In genomic region chrX:132634521-132634920, GRCh38 we compare ENCODE assay signal across 30 cellular contexts.
"Had no signal": no experiment of that assay in that cellular context is flagged by ENCODE, and none has a peak within 500 bp of the region (broad histone marks: within the 10 kb centered on the region; RNA-seq: fewer than 3 reads in every experiment).

No MANE protein-coding gene starts in this region.

- ATAC-seq: activated naive CD4-positive, alpha-beta T cell treated with anti-CD3 and anti-CD28 coated beads, Interleukin-2, amount 50 U/mL, for 72 hours; activated T-cell treated with anti-CD3 and anti-CD28 coated beads, Interleukin-2, amount 50 U/mL, for 72 hours; effector memory CD8-positive, alpha-beta T cell; esophagus mucosa; gastrocnemius medialis; heart left ventricle; WTC11 had no signal

- DNase-seq: activated CD4-positive, alpha-beta memory T cell treated with anti-CD3 and anti-CD28 coated beads, Interleukin-2, amount 10 ng/mL, durations not matched to agents 7 days and 5 days; activated CD4-positive, alpha-beta T cell treated with anti-CD3 and anti-CD28 coated beads for 1 hour; activated CD4-positive, alpha-beta T cell treated with anti-CD3 and anti-CD28 coated beads for 4 hours; activated CD4-positive, alpha-beta T cell treated with anti-CD3 and anti-CD28 coated beads, Interleukin-2, amount 10 ng/mL, durations not matched to agents 7 days and 5 days; activated CD4-positive, alpha-beta T cell treated with anti-CD3 and anti-CD28 coated beads, Interleukin-2, amount 50 U/mL, for 4 hours; activated CD8-positive, alpha-beta memory T cell treated with anti-CD3 and anti-CD28 coated beads, Interleukin-2, amount 50 U/mL, for 48 hours; activated gamma-delta T cell; activated naive CD4-positive, alpha-beta T cell; activated naive CD4-positive, alpha-beta T cell treated with anti-CD3 and anti-CD28 coated beads, Interleukin-2, amount 10 ng/mL, durations not matched to agents 7 days and 5 days; activated naive CD8-positive, alpha-beta T cell treated with anti-CD3 and anti-CD28 coated beads, Interleukin-2, amount 10 ng/mL, durations not matched to agents 7 days and 5 days; activated T-cell treated with anti-CD3 and anti-CD28 coated beads for 4 hours; activated T-cell treated with anti-CD3 and anti-CD28 coated beads, Interleukin-2, amount 50 U/mL, for 24 hours; activated T-cell treated with anti-CD3 and anti-CD28 coated beads, Interleukin-2, amount 50 U/mL, for 72 hours; central memory CD4-positive, alpha-beta T cell; cerebellar nuclear complex; colonic mucosa; effector CD4-positive, alpha-beta T cell; effector memory CD8-positive, alpha-beta T cell; foreskin fibroblast; gastrocnemius medialis; glutamatergic neuron; heart left ventricle; T-helper 2 cell had no signal

- H3K4me1 ChIP-seq: ascending aorta, breast epithelium, colonic mucosa, gastrocnemius medialis, heart left ventricle had no signal

- H3K27me3 ChIP-seq: ascending aorta, cardiac muscle cell, gastrocnemius medialis had no signal

- H3K4me3 ChIP-seq: ascending aorta, breast epithelium, cardiac muscle cell, colonic mucosa, gastrocnemius medialis, heart left ventricle had no signal

- H3K36me3 ChIP-seq: ascending aorta, breast epithelium, cardiac muscle cell, colonic mucosa, gastrocnemius medialis, heart left ventricle had no signal

- H3K27ac ChIP-seq: ascending aorta, breast epithelium, cardiac muscle cell, colonic mucosa, gastrocnemius medialis, heart left ventricle, VCaP had no signal

- H3K9me3 ChIP-seq: ascending aorta, breast epithelium, colonic mucosa, gastrocnemius medialis, heart left ventricle had no signal
